1 cellular context compared by ENCODE assay signal in the genomic region with DNA sequence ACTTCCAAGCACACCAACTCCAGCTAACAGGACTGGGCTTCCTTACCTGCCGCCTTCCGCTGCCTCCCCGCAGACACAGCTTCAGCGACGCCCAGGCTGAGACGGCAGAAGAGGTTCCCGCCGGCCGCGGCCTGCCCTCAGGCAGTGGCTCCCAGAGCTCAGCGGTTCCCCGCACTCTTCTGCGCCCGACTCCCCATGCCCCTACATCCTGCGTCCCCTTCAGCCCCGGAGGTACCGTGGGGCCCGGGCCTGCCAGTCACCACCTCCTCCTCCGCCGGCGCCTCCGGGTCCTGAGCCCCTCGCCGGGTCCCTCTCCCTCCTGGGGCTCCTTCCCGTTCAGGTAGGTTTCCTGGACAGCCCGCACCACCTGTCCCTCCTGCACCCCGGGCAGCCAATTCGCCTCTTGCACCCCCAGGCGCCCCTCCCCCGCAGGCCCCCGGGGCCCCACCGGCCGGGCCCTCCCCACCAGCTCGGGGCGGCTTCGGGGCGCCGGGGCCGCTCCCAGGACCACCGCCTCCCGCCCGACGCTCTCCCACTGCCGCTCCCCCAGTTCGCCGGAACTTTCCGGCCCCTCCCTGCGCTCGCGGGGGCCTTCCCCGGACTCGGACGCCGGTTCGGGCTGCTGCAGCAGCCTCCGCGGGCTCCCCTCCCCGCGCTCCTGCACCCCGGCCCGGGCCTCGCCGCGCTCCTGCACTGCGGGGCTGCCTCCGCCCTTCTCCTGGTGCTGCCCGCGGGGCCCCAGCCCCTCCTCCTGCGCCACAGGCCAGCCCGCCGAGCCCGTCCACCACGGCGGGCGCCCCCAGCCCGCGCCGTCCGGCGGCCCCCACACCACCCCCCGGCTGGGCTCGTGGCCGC.
TF ChIP-seq lines count a peak whose summit lies in the region.

A gene (minus strand): TSS at position 113 of the 855 bp plus-strand sequence. CDS start 19,963 bp downstream, outside the sequence.

TF ChIP-seq in IMR-90, 13 proteins besides CTCF, POLR2A, EP300 and RAD21:
- TF ChIP-seq FOS (IDR thresholded peaks at IDR 0.05; ENCODE audit: low read depth, low read length) (no peak), BHLHE40 (IDR thresholded peaks at IDR 0.05; ENCODE audit: low read depth, low read length) (no peak), MAZ (IDR thresholded peaks at IDR 0.05; ENCODE audit: borderline replicate concordance, low read depth, low read length) (peak; percentile 8; the same call in 1 of the 2 replicates)
TF ChIP-seq in IMR-90: peak in this region for 1.
